12 cellular contexts compared by ENCODE assay signal in the genomic region with DNA sequence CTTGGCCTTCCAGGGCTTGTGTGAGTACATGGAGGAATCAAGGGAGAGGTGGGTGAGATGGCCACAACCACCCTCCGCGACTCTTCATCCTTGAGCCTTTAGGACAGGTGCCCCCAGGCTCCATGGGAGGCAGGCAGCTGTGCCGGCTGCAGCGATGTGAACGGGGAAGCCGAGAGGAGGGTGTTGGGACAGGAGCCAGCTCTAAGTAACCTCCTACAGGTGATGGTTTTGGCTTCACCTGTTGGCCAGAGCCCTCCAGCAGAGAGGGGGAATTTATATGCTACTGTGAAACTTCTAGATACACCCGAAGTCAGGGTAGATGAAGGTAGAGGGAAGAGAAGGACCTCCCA.
DNase-seq lines count a peak whose midpoint lies in the region; ATAC-seq and TF ChIP-seq lines count a peak whose summit lies in the region.
"Had no signal": no experiment of that assay in that cellular context is flagged by ENCODE, and none has a peak within 500 bp of the region (broad histone marks: within the 10 kb centered on the region; RNA-seq: fewer than 3 reads in every experiment).

No MANE protein-coding gene starts in this region.

- no peaks in the 10 kb centered on the region for H3K9me3 ChIP-seq in parathyroid adenoma (ENCODE audit: control insufficient read depth, low read length)

- H3K79me2 ChIP-seq in parathyroid adenoma = no peaks in the 10 kb centered on the region

- no peak for ATAC-seq in central memory CD8-positive, alpha-beta T cell (replicated peaks; ENCODE audit: extremely low read depth, poor library complexity, severe bottlenecking)
- ATAC-seq in HG03354 (IDR thresholded peaks at IDR 0.05; ENCODE audit: poor library complexity, severe bottlenecking, unreplicated experiment) = no peak

- H3K27me3 Mint-ChIP-seq in central memory CD8-positive, alpha-beta T cell = peaks cover 4% of the 10 kb centered on the region

- H3K36me3 ChIP-seq in parathyroid adenoma (ENCODE audit: control insufficient read depth, insufficient read depth, low read length) = no peaks in the 10 kb centered on the region

- H3K27ac ChIP-seq in parathyroid adenoma = no peak overlapping the region

- H3K4me1 ChIP-seq in parathyroid adenoma = peaks cover 56% of the 10 kb centered on the region

- peaks cover 10% of the 10 kb centered on the region for H3K4me1 Mint-ChIP-seq in central memory CD8-positive, alpha-beta T cell

- H3K4me3 Mint-ChIP-seq in central memory CD8-positive, alpha-beta T cell = no peak overlapping the region
- H3K4me3 Mint-ChIP-seq: H9 had no signal

- peaks cover 8% of the 10 kb centered on the region for H3K36me3 Mint-ChIP-seq in central memory CD8-positive, alpha-beta T cell (ENCODE audit: insufficient read depth)

- peak overlapping the region; percentile 22 for H3K27ac Mint-ChIP-seq in central memory CD8-positive, alpha-beta T cell (ENCODE audit: low read depth)
- H3K27ac Mint-ChIP-seq: H9 had no signal

- DNase-seq in COR-L47 (lab: John Stamatoyannopoulos, UW) (peak; percentile 44), NCI-H345 treated with DMSO at 0.1 percent for 48 hours (lab: John Stamatoyannopoulos, UW; ENCODE audit: unreplicated experiment) (peak; percentile 22), NCI-H510A treated with DMSO at 0.1 percent for 48 hours (lab: John Stamatoyannopoulos, UW) (no peak), NCI-H128 (lab: John Stamatoyannopoulos, UW; ENCODE audit: unreplicated experiment) (no peak), NCI-H1092 treated with DMSO at 0.1 percent for 48 hours (lab: John Stamatoyannopoulos, UW) (no peak)
- DNase-seq in central memory CD8-positive, alpha-beta T cell (ENCODE audit: low spot score in 2 of 2) = no peak
- DNase-seq: activated T-cell treated with anti-CD3 and anti-CD28 coated beads for 4 hours, DND-41, H9, NCI-H1417 treated with DMSO at 0.1 percent for 48 hours had no signal

- no peak for TF ChIP-seq CTCF in parathyroid adenoma (IDR thresholded peaks at IDR 0.05)

- no peak overlapping the region for H3K9ac ChIP-seq in parathyroid adenoma

- no peak overlapping the region for H3K4me3 ChIP-seq in parathyroid adenoma (ENCODE audit: low read depth, low read length)

- no peak overlapping the region for H3K4me2 ChIP-seq in parathyroid adenoma (ENCODE audit: low read length)

- H3K27me3 ChIP-seq in parathyroid adenoma (ENCODE audit: control insufficient read depth, insufficient read depth, low read length) = no peaks in the 10 kb centered on the region

- H2AFZ ChIP-seq in parathyroid adenoma = peak overlapping the region; percentile 41

- H3K9me3 Mint-ChIP-seq in central memory CD8-positive, alpha-beta T cell = no peaks in the 10 kb centered on the region
- H3K9me3 Mint-ChIP-seq: H9 had no signal

Comparison
In these comparisons a context has a peak if more than half of its experiments do, and no peak if none do; other contexts are left out.
1. DNase-seq: peak in COR-L47 (single experiment) and NCI-H345 treated with DMSO at 0.1 percent for 48 hours (single experiment); none in central memory CD8-positive, alpha-beta T cell (0 of 2), NCI-H510A treated with DMSO at 0.1 percent for 48 hours (single experiment), NCI-H128 (single experiment) and NCI-H1092 treated with DMSO at 0.1 percent for 48 hours (single experiment).